ENCODE assay signal across 27 cellular contexts in genomic region chr2:44452184-44452583, GRCh38.
"Had no signal": no experiment of that assay in that cellular context is flagged by ENCODE, and none has a peak within 500 bp of the region (broad histone marks: within the 10 kb centered on the region; RNA-seq: fewer than 3 reads in every experiment).

No MANE protein-coding gene starts in this region.

- FAIRE-seq: endometrium, kidney had no signal

- H3K4me3 ChIP-seq: colonic mucosa, esophagus squamous epithelium, gastrocnemius medialis, heart left ventricle, hepatocyte, left lung, lower lobe of right lung, mucosa of descending colon had no signal

- DNase-seq: colonic mucosa; cortex of kidney; effector CD8-positive, alpha-beta T cell; effector memory CD8-positive, alpha-beta T cell; endodermal cell; erythroblast; esophagus squamous epithelium; foreskin fibroblast; foreskin melanocyte; gastrocnemius medialis; heart left ventricle; hypothalamus; immature natural killer cell; islet precursor cell; kidney; kidney glomerular epithelial cell; left colon; left lung; left ventricle myocardium superior; lower lobe of right lung; mesenchymal stem cell; mucosa of descending colon; naive B cell had no signal

- H2AFZ ChIP-seq: hepatocyte had no signal

- ATAC-seq: effector memory CD8-positive, alpha-beta T cell; esophagus mucosa; gastrocnemius medialis; heart left ventricle; left colon; left lung; left ventricle myocardium superior; lower lobe of right lung; mucosa of descending colon had no signal

- H3K27me3 ChIP-seq: colonic mucosa, esophagus squamous epithelium, gastrocnemius medialis, heart left ventricle, hepatocyte, left lung had no signal

- H3K27ac ChIP-seq: colonic mucosa, epithelial cell of prostate, esophagus squamous epithelium, gastrocnemius medialis, heart left ventricle, hepatocyte, left lung, lower lobe of right lung had no signal

- H3K4me2 ChIP-seq: hepatocyte had no signal

- H3K4me1 ChIP-seq: colonic mucosa, esophagus squamous epithelium, left lung, lower lobe of right lung had no signal

- H3K9me3 ChIP-seq: colonic mucosa, esophagus squamous epithelium, gastrocnemius medialis, heart left ventricle, left lung, lower lobe of right lung, mucosa of descending colon had no signal

- H3K36me3 ChIP-seq: colonic mucosa, esophagus squamous epithelium, gastrocnemius medialis, heart left ventricle, left lung, lower lobe of right lung had no signal
